In the genomic region with DNA sequence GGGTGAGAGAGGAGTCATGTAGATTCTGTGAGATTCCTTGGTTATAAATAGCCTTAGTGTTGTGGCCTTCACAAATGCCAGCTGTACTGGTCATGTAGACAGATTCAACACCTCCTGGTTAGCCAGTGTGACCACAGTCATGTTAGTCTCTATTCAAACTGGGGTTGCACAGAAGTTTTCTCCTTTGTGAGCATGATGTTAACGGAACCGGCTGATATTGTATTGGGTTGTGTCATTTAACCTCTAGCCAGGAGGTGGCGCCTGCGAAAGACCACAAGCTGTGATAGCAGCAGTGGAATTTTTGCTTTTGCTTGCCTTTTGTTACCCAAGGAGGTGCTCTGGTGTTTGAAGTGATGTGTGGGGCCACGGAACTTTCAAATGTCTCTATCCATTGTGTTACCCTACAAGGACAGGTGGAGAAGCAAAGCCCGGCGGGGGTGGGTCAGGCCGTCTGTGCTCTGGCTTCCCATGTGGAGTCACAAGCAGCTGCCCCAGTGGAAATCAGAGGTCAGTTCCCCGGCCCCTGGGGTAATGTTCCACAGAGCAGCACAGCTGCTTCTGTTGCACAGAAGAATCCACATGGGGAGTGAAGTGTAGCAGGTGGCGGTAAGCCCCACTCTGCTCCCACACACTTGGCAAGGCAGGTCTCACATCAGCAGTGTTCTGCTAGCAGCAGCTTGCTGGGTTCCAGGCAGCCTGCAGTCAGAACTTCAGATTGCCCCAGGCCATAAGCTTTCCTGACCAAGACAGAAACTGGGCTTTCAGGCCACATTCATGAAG, we compare ENCODE assay signal across 8 cellular contexts.
DNase-seq lines count a peak whose midpoint lies in the region; ATAC-seq and TF ChIP-seq lines count a peak whose summit lies in the region.

No MANE protein-coding gene starts in this region.

- H3K27me3 ChIP-seq in BJ (ENCODE audit: control insufficient read depth, insufficient read depth, low read length), result no peaks in the 10 kb centered on the region
- H3K27me3 ChIP-seq in WERI-Rb-1 (ENCODE audit: insufficient read depth, low read depth, severe bottlenecking), result peaks cover 48% of the 10 kb centered on the region
- no peaks in the 10 kb centered on the region for H3K27me3 ChIP-seq in ovary

- POLR2A ChIA-PET in BJ (lab: Charles Lee) (no interaction called here), HEK293T (lab: Yijun Ruan, JAX) (interaction anchor here (1.6 kb wide), 1 partner anchor 112 kb away, joined by 5 read pairs; no protein-coding TSS in a partner anchor)

- H3K4me3 ChIP-seq in BJ (ENCODE audit: low read depth, low read length) (no peak overlapping the region), WERI-Rb-1 (ENCODE audit: low read depth, low read length) (no peak overlapping the region), ovary (no peak overlapping the region)

- CTCF ChIA-PET in BJ (lab: Yijun Ruan, JAX), result interaction anchor here (0.6 to 2.3 kb wide), 18 partner anchors 10 to 1335 kb away, joined by 3 to 16 read pairs (median 4); no protein-coding TSS in a partner anchor
- CTCF ChIA-PET in HEK293T (lab: Yijun Ruan, JAX), result interaction anchor here (1.0 to 1.7 kb wide), 5 partner anchors 11 to 968 kb away, joined by 3 to 5 read pairs (median 3); no protein-coding TSS in a partner anchor

- DNase-seq in BJ (ENCODE audit: low read depth), result no peak
- peak; percentile 57 for DNase-seq in HEK293T (ENCODE audit: extremely low spot score)
- peak; percentile 42 for DNase-seq in WERI-Rb-1
- DNase-seq in foreskin melanocyte, result peak; percentile 30
- peak; percentile 20 to 63 (median 49) for DNase-seq in ovary
- no peak for DNase-seq in GM10266 (ENCODE audit: extremely low spot score)
- no peak for DNase-seq in DMS114 treated with DMSO at 0.1 percent for 48 hours (lab: John Stamatoyannopoulos, UW; ENCODE audit: unreplicated experiment)

- H3K36me3 ChIP-seq in BJ (ENCODE audit: control insufficient read depth, insufficient read depth, low read length) (no peaks in the 10 kb centered on the region), WERI-Rb-1 (no peaks in the 10 kb centered on the region), ovary (no peaks in the 10 kb centered on the region)

- 23 to 36% (median 28%) methylated on average over 10 of the region's 10 CpGs for WGBS in ovary, 3 donors

- H3K9me3 ChIP-seq in WERI-Rb-1 (ENCODE audit: severe bottlenecking) (no peaks in the 10 kb centered on the region), ovary (no peaks in the 10 kb centered on the region)

- no peak for TF ChIP-seq POLR2A in ovary (IDR thresholded peaks at IDR 0.05)

- H3K27ac ChIP-seq in WERI-Rb-1, result no peak overlapping the region
- H3K27ac ChIP-seq in ovary, result no peak overlapping the region

- no peak for ATAC-seq in HG03342 (IDR thresholded peaks at IDR 0.05; ENCODE audit: unreplicated experiment)

- no peaks in the 10 kb centered on the region for H3K4me1 ChIP-seq in ovary (ENCODE audit: insufficient read depth)

- TF ChIP-seq CTCF in BJ (IDR thresholded peaks at IDR 0.05; ENCODE audit: insufficient read depth, low read depth, low read length), result peak; percentile 76
- TF ChIP-seq CTCF in WERI-Rb-1 (IDR thresholded peaks at IDR 0.05; ENCODE audit: low read depth, low read length), result peak; percentile 79
- TF ChIP-seq CTCF in ovary (IDR thresholded peaks at IDR 0.05), result peak in 2 of 3 donors; percentile 32 to 39
- TF ChIP-seq CTCF in GM10266 (IDR thresholded peaks at IDR 0.05; ENCODE audit: control insufficient read depth, insufficient read depth, low read depth, missing control alignments), result no peak

- intact Hi-C loops in ovary (cut with DNase I), result no loop called here

- no peak for TF ChIP-seq EP300 in ovary (IDR thresholded peaks at IDR 0.05)

TF ChIP-seq in HEK293T, 16 proteins besides CTCF, POLR2A, EP300 and RAD21:
- TF ChIP-seq L3MBTL2 (conservative IDR thresholded peaks at IDR 0.05) (no peak), FOXM1 (IDR thresholded peaks at IDR 0.05; ENCODE audit: borderline replicate concordance) (no peak), ELF4 (IDR thresholded peaks at IDR 0.05) (no peak), SUZ12 (IDR thresholded peaks at IDR 0.05) (no peak), FOXA1 (IDR thresholded peaks at IDR 0.05) (no peak), ZNF384 (IDR thresholded peaks at IDR 0.05) (no peak), FOXK2 (IDR thresholded peaks at IDR 0.05) (no peak), NFRKB (IDR thresholded peaks at IDR 0.05) (no peak), HDGF (IDR thresholded peaks at IDR 0.05; ENCODE audit: borderline replicate concordance) (no peak), LEF1 (IDR thresholded peaks at IDR 0.05; ENCODE audit: borderline replicate concordance) (no peak), SP1 (IDR thresholded peaks at IDR 0.05) (no peak), ARNT (IDR thresholded peaks at IDR 0.05) (no peak), BHLHE40 (IDR thresholded peaks at IDR 0.05; ENCODE audit: borderline replicate concordance) (no peak), CTBP1 (IDR thresholded peaks at IDR 0.05; ENCODE audit: borderline replicate concordance) (no peak), TARDBP (IDR thresholded peaks at IDR 0.05) (no peak)
- TF ChIP-seq, protein P1, sequence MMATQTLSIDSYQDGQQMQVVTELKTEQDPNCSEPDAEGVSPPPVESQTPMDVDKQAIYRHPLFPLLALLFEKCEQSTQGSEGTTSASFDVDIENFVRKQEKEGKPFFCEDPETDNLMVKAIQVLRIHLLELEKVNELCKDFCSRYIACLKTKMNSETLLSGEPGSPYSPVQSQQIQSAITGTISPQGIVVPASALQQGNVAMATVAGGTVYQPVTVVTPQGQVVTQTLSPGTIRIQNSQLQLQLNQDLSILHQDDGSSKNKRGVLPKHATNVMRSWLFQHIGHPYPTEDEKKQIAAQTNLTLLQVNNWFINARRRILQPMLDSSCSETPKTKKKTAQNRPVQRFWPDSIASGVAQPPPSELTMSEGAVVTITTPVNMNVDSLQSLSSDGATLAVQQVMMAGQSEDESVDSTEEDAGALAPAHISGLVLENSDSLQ (IDR thresholded peaks at IDR 0.05), result no peak
TF ChIP-seq in HEK293T: peak in this region for 0.

Comparison
In these comparisons a context has a peak if more than half of its experiments do, and no peak if none do; other contexts are left out.
1. DNase-seq: peak in HEK293T (single experiment), WERI-Rb-1 (single experiment), foreskin melanocyte (single experiment) and ovary (5 of 5); none in BJ (single experiment), GM10266 (single experiment) and DMS114 treated with DMSO at 0.1 percent for 48 hours (single experiment).